In the genomic region with DNA sequence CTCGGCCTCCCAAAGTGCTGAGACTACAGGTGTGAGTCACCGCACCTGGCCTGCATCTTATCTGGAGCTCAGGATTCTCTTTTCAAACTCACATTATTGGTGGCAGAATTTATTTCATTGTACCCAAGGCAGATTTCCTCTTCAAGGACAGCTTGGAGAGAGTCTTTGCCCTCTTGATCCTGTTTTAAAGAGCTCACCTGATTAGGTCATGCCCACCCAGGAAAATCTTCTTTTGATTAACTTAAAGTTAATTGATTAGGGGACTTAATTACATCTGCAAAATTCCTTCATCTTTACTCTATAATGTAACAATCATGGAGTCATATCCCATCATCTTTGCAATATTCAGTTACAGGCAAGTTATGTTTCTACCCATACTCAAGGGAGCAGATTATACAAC, we compare ENCODE assay signal across 27 cellular contexts.
"Had no signal": no experiment of that assay in that cellular context is flagged by ENCODE, and none has a peak within 500 bp of the region (broad histone marks: within the 10 kb centered on the region; RNA-seq: fewer than 3 reads in every experiment).

No MANE protein-coding gene starts in this region.

- ATAC-seq: stimulated activated effector memory CD8-positive, alpha-beta T cell treated with anti-CD3 and anti-CD28 coated beads, Interleukin-12 subunit alpha, Interleukin-12 subunit beta, amount 100 ng/mL, for 72 hours; stimulated activated memory B cell treated with anti-CD40 and anti-IgM and Interleukin-4, amounts not matched to agents 10 μg/mL and 1 μg/mL and 100 μg/mL, for 72 hours; stimulated activated naive B cell treated with anti-CD40 and anti-IgM and Interleukin-4, amounts not matched to agents 10 μg/mL and 1 μg/mL and 100 μg/mL, for 72 hours; stimulated activated naive CD8-positive, alpha-beta T cell treated with anti-CD3 and anti-CD28 coated beads, Interleukin-15, amount 100 ng/mL, for 72 hours; stimulated activated naive CD8-positive, alpha-beta T cell treated with anti-CD3 and anti-CD28 coated beads, Interleukin-15, Interleukin-2, amounts not matched to agents 100 U/mL and 50 U/mL, for 24 hours; upper lobe of right lung had no signal

- H3K9me3 ChIP-seq: stomach, suprapubic skin, testis, thoracic aorta, thyroid gland, tibial artery, transverse colon, upper lobe of left lung, upper lobe of right lung, uterus, vagina had no signal

- FAIRE-seq: urothelium cell line had no signal

- H3K4me1 ChIP-seq: stomach, suprapubic skin, testis, tibial nerve, upper lobe of right lung, uterus, vagina had no signal

- H3K4me3 ChIP-seq: stomach, suprapubic skin, testis, thoracic aorta, thyroid gland, tibial artery, tibial nerve, transverse colon, upper lobe of left lung, upper lobe of right lung, uterus, vagina had no signal

- DNase-seq: stimulated activated CD4-positive, alpha-beta T cell treated with anti-CD3 and anti-CD28 coated beads, Interleukin-2, amount 100 ng/mL, for 48 hours; stimulated activated CD4-positive, alpha-beta T cell treated with anti-CD3 and anti-CD28 coated beads, Interleukin-4, amount 100 ng/mL, for 1 hour; stimulated activated CD4-positive, alpha-beta T cell treated with anti-CD3 and anti-CD28 coated beads, Interleukin-4, amount 100 ng/mL, for 24 hours; stimulated activated CD4-positive, alpha-beta T cell treated with anti-CD3 and anti-CD28 coated beads, Interleukin-4, amount 100 ng/mL, for 4 hours; stimulated activated CD8-positive, alpha-beta memory T cell treated with anti-CD3 and anti-CD28 coated beads, Interleukin-4, amount 100 ng/mL, for 48 hours; stimulated activated naive B cell treated with anti-CD40 and anti-IgM and Interleukin-4, amounts not matched to agents 10 μg/mL and 1 μg/mL and 100 μg/mL, for 72 hours; stimulated activated naive CD4-positive, alpha-beta T cell; stimulated activated naive CD4-positive, alpha-beta T cell treated with Interleukin-2 at 50 U/mL for 16 hours; stimulated activated naive CD8-positive, alpha-beta T cell treated with anti-CD3 and anti-CD28 coated beads, Interleukin-15, amount 100 ng/mL, for 72 hours; stimulated activated naive CD8-positive, alpha-beta T cell treated with anti-CD3 and anti-CD28 coated beads, Interleukin-15, Interleukin-2, amounts not matched to agents 100 U/mL and 50 U/mL, for 24 hours; stomach; substantia nigra; testis; thyroid gland; tibial artery; transverse colon; trophoblast cell; upper lobe of left lung; upper lobe of right lung; uterus had no signal

- H3K27ac ChIP-seq: stomach, suprapubic skin, testis, thoracic aorta, thyroid gland, tibial artery, tibial nerve, transverse colon, upper lobe of left lung, upper lobe of right lung, uterus, vagina had no signal

- H3K27me3 ChIP-seq: stomach, suprapubic skin, testis, thyroid gland, tibial artery, tibial nerve, transverse colon, upper lobe of left lung, upper lobe of right lung, uterus, vagina had no signal

- H3K36me3 ChIP-seq: stomach, suprapubic skin, thoracic aorta, thyroid gland, tibial artery, tibial nerve, transverse colon, upper lobe of left lung, upper lobe of right lung, uterus, vagina had no signal
